Comparison of ENCODE assay signal across 17 cellular contexts in genomic region chr2:43188561-43189386, GRCh38.
"Had no signal": no experiment of that assay in that cellular context is flagged by ENCODE, and none has a peak within 500 bp of the region (broad histone marks: within the 10 kb centered on the region; RNA-seq: fewer than 3 reads in every experiment).

No MANE protein-coding gene starts in this region.

- H3K36me3 ChIP-seq: breast epithelium, heart left ventricle, lower lobe of right lung, neutrophil, tibial nerve, uterus had no signal

- H3K27ac Mint-ChIP-seq: activated CD4-positive, alpha-beta memory T cell treated with anti-CD3 and anti-CD28 coated beads for 36 hours; mesothelial cell of epicardium; T-helper 1 cell treated with Interleukin-12 subunit alpha and Interleukin-12 subunit beta and Interleukin-4 antibody, amounts not matched to agents 30 μg/mL and 1 μg/mL, for 36 hours had no signal

- H3K27ac ChIP-seq: breast epithelium, epithelial cell of prostate, heart left ventricle, lower lobe of right lung, tibial nerve, uterus had no signal

- H3K4me3 Mint-ChIP-seq: activated CD4-positive, alpha-beta memory T cell treated with anti-CD3 and anti-CD28 coated beads for 36 hours; activated CD4-positive, alpha-beta T cell treated with anti-CD3 and anti-CD28 coated beads for 36 hours; mesothelial cell of epicardium; T-helper 1 cell treated with Interleukin-12 subunit alpha and Interleukin-12 subunit beta and Interleukin-4 antibody, amounts not matched to agents 30 μg/mL and 1 μg/mL, for 36 hours had no signal

- H3K27me3 Mint-ChIP-seq: activated CD4-positive, alpha-beta memory T cell treated with anti-CD3 and anti-CD28 coated beads for 36 hours; activated CD4-positive, alpha-beta T cell treated with anti-CD3 and anti-CD28 coated beads for 36 hours had no signal

- ATAC-seq: activated CD4-positive, alpha-beta T cell treated with anti-CD3 and anti-CD28 coated beads for 36 hours; heart left ventricle; left cardiac atrium; lower lobe of right lung had no signal

- H3K9me3 ChIP-seq: breast epithelium, heart left ventricle, lower lobe of right lung, neutrophil, tibial nerve, uterus had no signal

- H3K36me3 Mint-ChIP-seq: activated CD4-positive, alpha-beta memory T cell treated with anti-CD3 and anti-CD28 coated beads for 36 hours; mesothelial cell of epicardium had no signal

- H3K9me3 Mint-ChIP-seq: activated CD4-positive, alpha-beta memory T cell treated with anti-CD3 and anti-CD28 coated beads for 36 hours; mesothelial cell of epicardium; T-helper 1 cell treated with Interleukin-12 subunit alpha and Interleukin-12 subunit beta and Interleukin-4 antibody, amounts not matched to agents 30 μg/mL and 1 μg/mL, for 36 hours had no signal

- DNase-seq: activated CD4-positive, alpha-beta memory T cell treated with anti-CD3 and anti-CD28 coated beads for 36 hours; activated CD4-positive, alpha-beta T cell treated with anti-CD3 and anti-CD28 coated beads for 36 hours; activated T-cell treated with anti-CD3 and anti-CD28 coated beads, Interleukin-2, amount 50 U/mL, for 48 hours; aorta; dermis blood vessel endothelial cell; heart left ventricle; left cardiac atrium; lower lobe of right lung; stimulated activated CD4-positive, alpha-beta T cell treated with anti-CD3 and anti-CD28 coated beads, Interleukin-12 subunit alpha, Interleukin-12 subunit beta, amount 100 ng/mL, for 4 hours; stimulated activated CD4-positive, alpha-beta T cell treated with anti-CD3 and anti-CD28 coated beads, Interleukin-2, amount 100 ng/mL, for 24 hours; uterus had no signal

- H3K27me3 ChIP-seq: breast epithelium, heart left ventricle, neutrophil, tibial nerve, uterus had no signal

- H3K4me1 ChIP-seq: breast epithelium had no signal

- H3K4me3 ChIP-seq: breast epithelium, heart left ventricle, lower lobe of right lung, tibial nerve, uterus had no signal
